ENCODE assay signal across 18 cellular contexts in the genomic region with DNA sequence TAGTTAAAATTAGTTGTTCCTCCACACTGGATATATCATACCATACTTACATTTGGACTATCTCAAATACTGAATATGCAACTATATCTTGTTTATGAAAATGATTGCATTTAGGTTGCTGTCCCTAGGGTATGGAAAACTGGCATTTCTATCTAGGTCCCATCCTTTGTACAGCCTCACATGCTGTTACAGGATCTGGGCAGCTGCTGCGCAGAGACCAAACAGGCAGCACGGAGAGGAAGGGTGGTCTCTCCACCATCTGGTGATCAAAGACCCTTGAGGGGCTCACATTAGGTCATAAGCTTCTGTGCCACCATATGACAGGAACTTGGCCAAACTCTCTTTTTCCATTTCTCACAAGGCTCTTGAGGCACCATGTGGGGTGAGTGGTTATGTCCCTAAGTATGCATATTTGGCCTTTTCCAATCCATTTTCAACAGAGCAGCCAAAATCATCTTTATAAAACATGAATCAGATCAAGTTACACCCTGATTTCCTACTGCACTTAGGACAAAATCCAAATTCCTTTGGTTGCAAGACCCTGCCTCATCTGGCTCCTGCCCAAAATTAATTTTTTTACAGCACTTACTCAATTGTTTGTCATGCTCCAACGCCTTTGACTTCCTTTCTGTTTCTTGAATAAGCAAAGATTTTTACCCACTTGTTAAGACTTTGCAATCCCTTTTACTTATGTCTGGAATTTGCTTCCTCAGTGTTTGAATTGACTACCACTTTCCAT.
DNase-seq lines count a peak whose midpoint lies in the region; ATAC-seq, FAIRE-seq and TF ChIP-seq lines count a peak whose summit lies in the region.
"Had no signal": no experiment of that assay in that cellular context is flagged by ENCODE, and none has a peak within 500 bp of the region (broad histone marks: within the 10 kb centered on the region; RNA-seq: fewer than 3 reads in every experiment).

No MANE protein-coding gene starts in this region.

- POLR2A ChIA-PET in RWPE1 (lab: Yijun Ruan, JAX; ENCODE audit: low non-redundant PET) = no interaction called here

- no peak for FAIRE-seq in pancreas (lab: Jason Lieb, UNC)
- FAIRE-seq: GM12891, kidney had no signal

- H3K27me3 ChIP-seq in pancreas (no peaks in the 10 kb centered on the region), H7 (ENCODE audit: control insufficient read depth, insufficient read depth, low read length) (no peaks in the 10 kb centered on the region)
- H3K27me3 ChIP-seq: transverse colon had no signal

- ATAC-seq in pancreas = no peak
- ATAC-seq in HG03175 (IDR thresholded peaks at IDR 0.05; ENCODE audit: unreplicated experiment) = no peak
- ATAC-seq: Right ventricle myocardium inferior had no signal

- TF ChIP-seq CTCF in Calu3 (IDR thresholded peaks at IDR 0.05; ENCODE audit: unreplicated experiment) (no peak), RWPE1 (conservative IDR thresholded peaks at IDR 0.05; ENCODE audit: low read depth) (no peak), fibroblast of mammary gland (conservative IDR thresholded peaks at IDR 0.05; ENCODE audit: control insufficient read depth, insufficient read depth, low read depth, low read length) (no peak), pancreas (IDR thresholded peaks at IDR 0.05) (no peak)

- H3K4me3 ChIP-seq in fibroblast of mammary gland (ENCODE audit: control insufficient read depth, low read depth, low read length) = no peak overlapping the region
- no peak overlapping the region for H3K4me3 ChIP-seq in pancreas
- no peak overlapping the region for H3K4me3 ChIP-seq in H7 (ENCODE audit: insufficient read depth, low read depth, low read length)
- H3K4me3 ChIP-seq: transverse colon had no signal

- no peak overlapping the region for H3K4me3 Mint-ChIP-seq in Calu3 (ENCODE audit: low read depth, unreplicated experiment)
- H3K4me3 Mint-ChIP-seq: naive B cell had no signal

- H3K36me3 ChIP-seq in pancreas (no peaks in the 10 kb centered on the region), H7 (replicated peaks; ENCODE audit: control insufficient read depth, insufficient read depth, low read length) (no peaks in the 10 kb centered on the region)
- H3K36me3 ChIP-seq: transverse colon had no signal

- WGBS in pancreas, 2 donors = 65 to 82% methylated on average over 3 of the region's 3 CpGs

- intact Hi-C loops in Calu3 (cut with micrococcal nuclease; ENCODE audit: unreplicated experiment) = loop anchor here (2.0 kb wide), 2 partner anchors 31 to 45 kb away; no protein-coding TSS in a partner anchor
- intact Hi-C loops in pancreas (cut with DNase I) = no loop called here

- H3K4me1 Mint-ChIP-seq in Calu3 (ENCODE audit: low read depth, unreplicated experiment) = peaks cover 35% of the 10 kb centered on the region
- H3K4me1 Mint-ChIP-seq: naive B cell had no signal

- H3K27ac Mint-ChIP-seq in Calu3 (ENCODE audit: unreplicated experiment) = peak overlapping the region; percentile 48
- H3K27ac Mint-ChIP-seq: naive B cell had no signal

- no peaks in the 10 kb centered on the region for H3K27me3 Mint-ChIP-seq in Calu3 (ENCODE audit: unreplicated experiment)
- H3K27me3 Mint-ChIP-seq: naive B cell had no signal

- peaks cover 0 to 10% (median 8%) of the 10 kb centered on the region in 3 donors for H3K4me1 ChIP-seq in pancreas
- H3K4me1 ChIP-seq: transverse colon had no signal

- no TSS peak for BruUV-seq in Calu3 (replicated peaks; lab: Mats Ljungman, UMichigan)

- peak; percentile 48 for DNase-seq in Calu3
- DNase-seq in RWPE1 (ENCODE audit: low spot score) = peak; percentile 17
- peak; percentile 81 for DNase-seq in fibroblast of mammary gland (ENCODE audit: low read depth)
- peak; percentile 44 for DNase-seq in pulmonary artery endothelial cell (ENCODE audit: low read depth, low spot score)
- no peak for DNase-seq in amygdala (lab: John Stamatoyannopoulos, UW)
- no peak for DNase-seq in pancreas
- no peak for DNase-seq in H7
- DNase-seq: activated CD4-positive, alpha-beta T cell treated with anti-CD3 and anti-CD28 coated beads for 48 hours; C1 segment of cervical spinal cord; kidney; naive B cell; NCI-H1930; stimulated activated CD4-positive, alpha-beta T cell treated with anti-CD3 and anti-CD28 coated beads, Interleukin-2, amount 100 ng/mL, for 24 hours; stimulated activated CD8-positive, alpha-beta memory T cell treated with anti-CD3 and anti-CD28 coated beads, Interleukin-4, amount 100 ng/mL, for 48 hours; transverse colon had no signal

- CTCF ChIA-PET in Calu3 (lab: Charles Lee) = no interaction called here
- CTCF ChIA-PET in RWPE1 (lab: Yijun Ruan, JAX) = interaction anchor here (0.7 kb wide), 1 partner anchor 1507 kb away, joined by 3 read pairs; no protein-coding TSS in a partner anchor

- H3K36me3 Mint-ChIP-seq in Calu3 (ENCODE audit: insufficient read depth, unreplicated experiment) = peaks cover 9% of the 10 kb centered on the region
- H3K36me3 Mint-ChIP-seq: naive B cell had no signal

- H3K9me3 ChIP-seq in pancreas = no peaks in the 10 kb centered on the region
- H3K9me3 ChIP-seq: transverse colon had no signal

- H3K27ac ChIP-seq in RWPE1 (peak overlapping the region; percentile 75), pancreas (no peak overlapping the region)
- H3K27ac ChIP-seq: transverse colon had no signal

- H3K9me3 Mint-ChIP-seq in Calu3 (ENCODE audit: low read depth, unreplicated experiment) = peaks cover 2% of the 10 kb centered on the region
- H3K9me3 Mint-ChIP-seq: naive B cell had no signal

Comparison
In these comparisons a context has a peak if more than half of its experiments do, and no peak if none do; other contexts are left out.
1. DNase-seq: peak in Calu3 (single experiment), RWPE1 (single experiment), fibroblast of mammary gland (single experiment) and pulmonary artery endothelial cell (single experiment); none in amygdala (0 of 56), pancreas (0 of 6) and H7 (single experiment).